In the genomic region with DNA sequence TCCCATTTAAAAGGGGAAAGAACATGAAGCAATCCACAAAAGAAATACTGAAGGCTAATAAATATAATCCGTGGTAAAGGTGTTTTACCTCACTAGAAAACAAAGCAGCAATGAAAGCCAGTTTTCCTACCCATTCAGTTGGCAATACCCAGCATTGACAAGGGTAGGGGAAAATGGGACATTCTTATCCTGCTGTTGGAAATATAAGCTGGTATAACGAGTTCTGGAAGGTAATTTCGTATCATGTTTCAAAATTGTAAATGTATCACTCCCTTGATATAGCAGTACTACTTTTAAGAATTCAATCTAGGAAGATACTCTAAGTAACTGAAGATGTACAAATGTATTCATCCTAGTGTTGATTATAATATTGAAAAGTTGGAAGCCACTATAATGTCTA, we compare ENCODE assay signal across 30 cellular contexts.
"Had no signal": no experiment of that assay in that cellular context is flagged by ENCODE, and none has a peak within 500 bp of the region (broad histone marks: within the 10 kb centered on the region; RNA-seq: fewer than 3 reads in every experiment).

No MANE protein-coding gene starts in this region.

- DNase-seq: activated effector memory CD4-positive, alpha-beta T cell treated with anti-CD3 and anti-CD28 coated beads, Interleukin-2, amount 50 U/mL, for 16 hours; activated effector memory CD4-positive, alpha-beta T cell treated with Interleukin-2 at 50 U/mL for 16 hours; activated gamma-delta T cell; activated naive CD4-positive, alpha-beta T cell; activated naive CD4-positive, alpha-beta T cell treated with anti-CD3 and anti-CD28 coated beads for 36 hours; activated naive CD4-positive, alpha-beta T cell treated with anti-CD3 and anti-CD28 coated beads, Interleukin-2, amount 10 ng/mL, durations not matched to agents 7 days and 5 days; activated naive CD4-positive, alpha-beta T cell treated with anti-CD3 and anti-CD28 coated beads, Interleukin-2, amount 50 U/mL, for 16 hours; activated naive CD4-positive, alpha-beta T cell treated with Interleukin-2 at 50 U/mL for 16 hours; activated naive CD8-positive, alpha-beta T cell treated with anti-CD3 and anti-CD28 coated beads for 36 hours; activated naive CD8-positive, alpha-beta T cell treated with anti-CD3 and anti-CD28 coated beads, Interleukin-2, amount 10 ng/mL, durations not matched to agents 7 days and 5 days; activated naive CD8-positive, alpha-beta T cell treated with anti-CD3 and anti-CD28 coated beads, Interleukin-2, amount 50 U/mL, for 24 hours; activated T-cell treated with anti-CD3 and anti-CD28 coated beads, Interleukin-2, amount 50 U/mL, for 4 hours; activated T-cell treated with anti-CD3 and anti-CD28 coated beads, Interleukin-2, amount 50 U/mL, for 48 hours; activated T-cell treated with anti-CD3 and anti-CD28 coated beads, Interleukin-2, amount 50 U/mL, for 72 hours; amniotic stem cell; amygdala; anterior cingulate cortex; aorta; body of pancreas; brain microvascular endothelial cell; caudate nucleus; central memory CD4-positive, alpha-beta T cell; cerebellar nuclear complex; colonic mucosa had no signal

- H3K4me1 ChIP-seq: adrenal gland, ascending aorta, body of pancreas, breast epithelium, colonic mucosa had no signal

- H3K9me3 ChIP-seq: adrenal gland, ascending aorta, body of pancreas, breast epithelium, colonic mucosa had no signal

- ATAC-seq: activated naive CD4-positive, alpha-beta T cell treated with anti-CD3 and anti-CD28 coated beads, Interleukin-2, amount 50 U/mL, for 72 hours; activated naive CD8-positive, alpha-beta T cell treated with anti-CD3 and anti-CD28 coated beads, Interleukin-2, amount 50 U/mL, for 24 hours; activated T-cell treated with anti-CD3 and anti-CD28 coated beads, Interleukin-2, amount 50 U/mL, for 4 hours; activated T-cell treated with anti-CD3 and anti-CD28 coated beads, Interleukin-2, amount 50 U/mL, for 72 hours; activated T-helper 17 cell treated with anti-CD3 and anti-CD28 coated beads, Interleukin-2, amount 50 U/mL, for 72 hours; body of pancreas had no signal

- H3K27me3 ChIP-seq: adrenal gland, ascending aorta, body of pancreas, brain microvascular endothelial cell, breast epithelium, cardiac muscle cell, colonic mucosa had no signal

- H3K36me3 ChIP-seq: adrenal gland, ascending aorta, brain microvascular endothelial cell, breast epithelium, cardiac muscle cell, colonic mucosa had no signal

- H3K27ac ChIP-seq: adrenal gland, ascending aorta, body of pancreas, brain microvascular endothelial cell, breast epithelium, cardiac muscle cell, colonic mucosa had no signal

- H3K4me3 ChIP-seq: adrenal gland, ascending aorta, body of pancreas, breast epithelium, cardiac muscle cell, colonic mucosa had no signal
